1 cellular context compared by ENCODE assay signal in genomic region chr5:149345147-149345891, GRCh38.
TF ChIP-seq lines count a peak whose summit lies in the region.

GRPEL2 (plus strand) TSS chr5:149345499; CDS start chr5:149345540, 41 bp downstream.

TF ChIP-seq in K562, 482 proteins besides CTCF, POLR2A, EP300 and RAD21 (continued from another document and continues in another):
- TF ChIP-seq, protein P1, sequence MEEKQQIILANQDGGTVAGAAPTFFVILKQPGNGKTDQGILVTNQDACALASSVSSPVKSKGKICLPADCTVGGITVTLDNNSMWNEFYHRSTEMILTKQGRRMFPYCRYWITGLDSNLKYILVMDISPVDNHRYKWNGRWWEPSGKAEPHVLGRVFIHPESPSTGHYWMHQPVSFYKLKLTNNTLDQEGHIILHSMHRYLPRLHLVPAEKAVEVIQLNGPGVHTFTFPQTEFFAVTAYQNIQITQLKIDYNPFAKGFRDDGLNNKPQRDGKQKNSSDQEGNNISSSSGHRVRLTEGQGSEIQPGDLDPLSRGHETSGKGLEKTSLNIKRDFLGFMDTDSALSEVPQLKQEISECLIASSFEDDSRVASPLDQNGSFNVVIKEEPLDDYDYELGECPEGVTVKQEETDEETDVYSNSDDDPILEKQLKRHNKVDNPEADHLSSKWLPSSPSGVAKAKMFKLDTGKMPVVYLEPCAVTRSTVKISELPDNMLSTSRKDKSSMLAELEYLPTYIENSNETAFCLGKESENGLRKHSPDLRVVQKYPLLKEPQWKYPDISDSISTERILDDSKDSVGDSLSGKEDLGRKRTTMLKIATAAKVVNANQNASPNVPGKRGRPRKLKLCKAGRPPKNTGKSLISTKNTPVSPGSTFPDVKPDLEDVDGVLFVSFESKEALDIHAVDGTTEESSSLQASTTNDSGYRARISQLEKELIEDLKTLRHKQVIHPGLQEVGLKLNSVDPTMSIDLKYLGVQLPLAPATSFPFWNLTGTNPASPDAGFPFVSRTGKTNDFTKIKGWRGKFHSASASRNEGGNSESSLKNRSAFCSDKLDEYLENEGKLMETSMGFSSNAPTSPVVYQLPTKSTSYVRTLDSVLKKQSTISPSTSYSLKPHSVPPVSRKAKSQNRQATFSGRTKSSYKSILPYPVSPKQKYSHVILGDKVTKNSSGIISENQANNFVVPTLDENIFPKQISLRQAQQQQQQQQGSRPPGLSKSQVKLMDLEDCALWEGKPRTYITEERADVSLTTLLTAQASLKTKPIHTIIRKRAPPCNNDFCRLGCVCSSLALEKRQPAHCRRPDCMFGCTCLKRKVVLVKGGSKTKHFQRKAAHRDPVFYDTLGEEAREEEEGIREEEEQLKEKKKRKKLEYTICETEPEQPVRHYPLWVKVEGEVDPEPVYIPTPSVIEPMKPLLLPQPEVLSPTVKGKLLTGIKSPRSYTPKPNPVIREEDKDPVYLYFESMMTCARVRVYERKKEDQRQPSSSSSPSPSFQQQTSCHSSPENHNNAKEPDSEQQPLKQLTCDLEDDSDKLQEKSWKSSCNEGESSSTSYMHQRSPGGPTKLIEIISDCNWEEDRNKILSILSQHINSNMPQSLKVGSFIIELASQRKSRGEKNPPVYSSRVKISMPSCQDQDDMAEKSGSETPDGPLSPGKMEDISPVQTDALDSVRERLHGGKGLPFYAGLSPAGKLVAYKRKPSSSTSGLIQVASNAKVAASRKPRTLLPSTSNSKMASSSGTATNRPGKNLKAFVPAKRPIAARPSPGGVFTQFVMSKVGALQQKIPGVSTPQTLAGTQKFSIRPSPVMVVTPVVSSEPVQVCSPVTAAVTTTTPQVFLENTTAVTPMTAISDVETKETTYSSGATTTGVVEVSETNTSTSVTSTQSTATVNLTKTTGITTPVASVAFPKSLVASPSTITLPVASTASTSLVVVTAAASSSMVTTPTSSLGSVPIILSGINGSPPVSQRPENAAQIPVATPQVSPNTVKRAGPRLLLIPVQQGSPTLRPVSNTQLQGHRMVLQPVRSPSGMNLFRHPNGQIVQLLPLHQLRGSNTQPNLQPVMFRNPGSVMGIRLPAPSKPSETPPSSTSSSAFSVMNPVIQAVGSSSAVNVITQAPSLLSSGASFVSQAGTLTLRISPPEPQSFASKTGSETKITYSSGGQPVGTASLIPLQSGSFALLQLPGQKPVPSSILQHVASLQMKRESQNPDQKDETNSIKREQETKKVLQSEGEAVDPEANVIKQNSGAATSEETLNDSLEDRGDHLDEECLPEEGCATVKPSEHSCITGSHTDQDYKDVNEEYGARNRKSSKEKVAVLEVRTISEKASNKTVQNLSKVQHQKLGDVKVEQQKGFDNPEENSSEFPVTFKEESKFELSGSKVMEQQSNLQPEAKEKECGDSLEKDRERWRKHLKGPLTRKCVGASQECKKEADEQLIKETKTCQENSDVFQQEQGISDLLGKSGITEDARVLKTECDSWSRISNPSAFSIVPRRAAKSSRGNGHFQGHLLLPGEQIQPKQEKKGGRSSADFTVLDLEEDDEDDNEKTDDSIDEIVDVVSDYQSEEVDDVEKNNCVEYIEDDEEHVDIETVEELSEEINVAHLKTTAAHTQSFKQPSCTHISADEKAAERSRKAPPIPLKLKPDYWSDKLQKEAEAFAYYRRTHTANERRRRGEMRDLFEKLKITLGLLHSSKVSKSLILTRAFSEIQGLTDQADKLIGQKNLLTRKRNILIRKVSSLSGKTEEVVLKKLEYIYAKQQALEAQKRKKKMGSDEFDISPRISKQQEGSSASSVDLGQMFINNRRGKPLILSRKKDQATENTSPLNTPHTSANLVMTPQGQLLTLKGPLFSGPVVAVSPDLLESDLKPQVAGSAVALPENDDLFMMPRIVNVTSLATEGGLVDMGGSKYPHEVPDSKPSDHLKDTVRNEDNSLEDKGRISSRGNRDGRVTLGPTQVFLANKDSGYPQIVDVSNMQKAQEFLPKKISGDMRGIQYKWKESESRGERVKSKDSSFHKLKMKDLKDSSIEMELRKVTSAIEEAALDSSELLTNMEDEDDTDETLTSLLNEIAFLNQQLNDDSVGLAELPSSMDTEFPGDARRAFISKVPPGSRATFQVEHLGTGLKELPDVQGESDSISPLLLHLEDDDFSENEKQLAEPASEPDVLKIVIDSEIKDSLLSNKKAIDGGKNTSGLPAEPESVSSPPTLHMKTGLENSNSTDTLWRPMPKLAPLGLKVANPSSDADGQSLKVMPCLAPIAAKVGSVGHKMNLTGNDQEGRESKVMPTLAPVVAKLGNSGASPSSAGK (IDR thresholded peaks at IDR 0.05): peak; percentile 20
- TF ChIP-seq CBX3 (IDR thresholded peaks at IDR 0.05; ENCODE audit: borderline replicate concordance in 1 of 2, low read length in 2 of 2): peak in 1 of 2 experiments; percentile 85; a peak in 2 of 3 replicates
- no peak for TF ChIP-seq FOXM1 (IDR thresholded peaks at IDR 0.05; ENCODE audit: low read depth)
- no peak for TF ChIP-seq FOXM1 (CRISPR knock-in tag; IDR thresholded peaks at IDR 0.05; ENCODE audit: low read depth)
- TF ChIP-seq E2F8 (IDR thresholded peaks at IDR 0.05; ENCODE audit: low read depth, partially characterized antibody): peak; percentile 96
- peak; percentile 87 for TF ChIP-seq DIDO1 (tag; IDR thresholded peaks at IDR 0.05; ENCODE audit: low read depth)
- TF ChIP-seq TBP (optimal IDR thresholded peaks at IDR 0.05; ENCODE audit: low read depth, low read length): peak; percentile 92
- TF ChIP-seq ZNF444 (CRISPR knock-in tag; IDR thresholded peaks at IDR 0.05): no peak
- no peak for TF ChIP-seq ATF3 (IDR thresholded peaks at IDR 0.05)
- 0 out of 2 replicates have a peak, but pooled peaks have one; percentile 16 for TF ChIP-seq ATF3 (CRISPR knock-in tag; conservative IDR thresholded peaks at IDR 0.05)
- TF ChIP-seq CREM (IDR thresholded peaks at IDR 0.05; ENCODE audit: low read depth): peak; percentile 61; the same call in 1 of the 2 replicates
- TF ChIP-seq SP1 (CRISPR knock-in tag; IDR thresholded peaks at IDR 0.05): peak; percentile 93
- peak; percentile 92 for TF ChIP-seq RBM25 (IDR thresholded peaks at IDR 0.05; ENCODE audit: low read depth, low read length, severe bottlenecking)
- peak; percentile 89 for TF ChIP-seq KDM5B (IDR thresholded peaks at IDR 0.05; ENCODE audit: insufficient replicate concordance, low read depth, low read length)
- TF ChIP-seq KLF13 (tag; IDR thresholded peaks at IDR 0.05; ENCODE audit: borderline replicate concordance, low read depth): peak; percentile 82; the same call in 1 of the 2 replicates
- TF ChIP-seq MYC (IDR thresholded peaks at IDR 0.05; ENCODE audit: low read depth, low read length): peak; percentile 77; the same call in 1 of the 2 replicates
- TF ChIP-seq MYC (CRISPR knock-in tag; IDR thresholded peaks at IDR 0.05; ENCODE audit: borderline replicate concordance, low read depth): peak; percentile 44; the same call in 1 of the 2 replicates
- TF ChIP-seq ZNF41 (CRISPR knock-in tag; conservative IDR thresholded peaks at IDR 0.05): 0 out of 2 replicates have a peak, but pooled peaks have one; percentile 43
- TF ChIP-seq ZNF263 (CRISPR knock-in tag; IDR thresholded peaks at IDR 0.05; ENCODE audit: borderline replicate concordance): no peak
- TF ChIP-seq CREBBP (IDR thresholded peaks at IDR 0.05; ENCODE audit: low read depth, low read length): no peak
- TF ChIP-seq POLR2AphosphoS2 (IDR thresholded peaks at IDR 0.05; ENCODE audit: low read length): peak; percentile 57; the same call in 1 of the 2 replicates
- TF ChIP-seq, protein P2, sequence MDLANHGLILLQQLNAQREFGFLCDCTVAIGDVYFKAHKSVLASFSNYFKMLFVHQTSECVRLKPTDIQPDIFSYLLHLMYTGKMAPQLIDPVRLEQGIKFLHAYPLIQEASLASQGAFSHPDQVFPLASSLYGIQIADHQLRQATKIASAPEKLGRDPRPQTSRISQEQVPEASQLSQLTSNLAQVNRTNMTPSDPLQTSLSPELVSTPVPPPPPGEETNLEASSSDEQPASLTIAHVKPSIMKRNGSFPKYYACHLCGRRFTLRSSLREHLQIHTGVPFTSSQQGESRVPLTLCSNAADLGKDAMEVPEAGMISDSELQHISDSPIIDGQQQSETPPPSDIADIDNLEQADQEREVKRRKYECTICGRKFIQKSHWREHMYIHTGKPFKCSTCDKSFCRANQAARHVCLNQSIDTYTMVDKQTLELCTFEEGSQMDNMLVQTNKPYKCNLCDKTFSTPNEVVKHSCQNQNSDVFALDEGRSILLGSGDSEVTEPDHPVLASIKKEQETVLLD (IDR thresholded peaks at IDR 0.05): peak; percentile 72; the same call in 1 of the 2 replicates
- no peak for TF ChIP-seq MTA2 (IDR thresholded peaks at IDR 0.05; ENCODE audit: low read depth)
- TF ChIP-seq CBFB (CRISPR knock-in tag; IDR thresholded peaks at IDR 0.05): 0 out of 2 replicates have a peak, but pooled peaks have one; percentile 10
- TF ChIP-seq KHSRP (IDR thresholded peaks at IDR 0.05): no peak
- peak; percentile 71; the same call in 1 of the 2 replicates for TF ChIP-seq CREB1 (IDR thresholded peaks at IDR 0.05)
- no peak; the same call in 1 of the 2 replicates for TF ChIP-seq CREB1 (CRISPR knock-in tag; IDR thresholded peaks at IDR 0.05)
- TF ChIP-seq TCF3 (CRISPR knock-in tag; IDR thresholded peaks at IDR 0.05): 0 out of 2 replicates have a peak, but pooled peaks have one; percentile 29
- no peak for TF ChIP-seq STAG1 (CRISPR knock-in tag; IDR thresholded peaks at IDR 0.05; ENCODE audit: borderline replicate concordance)
- TF ChIP-seq ELF1 (tag; IDR thresholded peaks at IDR 0.05): peak; percentile 97
- TF ChIP-seq, protein P3, sequence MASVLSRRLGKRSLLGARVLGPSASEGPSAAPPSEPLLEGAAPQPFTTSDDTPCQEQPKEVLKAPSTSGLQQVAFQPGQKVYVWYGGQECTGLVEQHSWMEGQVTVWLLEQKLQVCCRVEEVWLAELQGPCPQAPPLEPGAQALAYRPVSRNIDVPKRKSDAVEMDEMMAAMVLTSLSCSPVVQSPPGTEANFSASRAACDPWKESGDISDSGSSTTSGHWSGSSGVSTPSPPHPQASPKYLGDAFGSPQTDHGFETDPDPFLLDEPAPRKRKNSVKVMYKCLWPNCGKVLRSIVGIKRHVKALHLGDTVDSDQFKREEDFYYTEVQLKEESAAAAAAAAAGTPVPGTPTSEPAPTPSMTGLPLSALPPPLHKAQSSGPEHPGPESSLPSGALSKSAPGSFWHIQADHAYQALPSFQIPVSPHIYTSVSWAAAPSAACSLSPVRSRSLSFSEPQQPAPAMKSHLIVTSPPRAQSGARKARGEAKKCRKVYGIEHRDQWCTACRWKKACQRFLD (CRISPR knock-in tag; IDR thresholded peaks at IDR 0.05): no peak
- no peak for TF ChIP-seq SNRNP70 (optimal IDR thresholded peaks at IDR 0.05; ENCODE audit: low read depth, low read length)
- 0 out of 2 replicates have a peak, but pooled peaks have one; percentile 39 for TF ChIP-seq BMI1 (IDR thresholded peaks at IDR 0.05; ENCODE audit: low read length)
- TF ChIP-seq PHTF2 (CRISPR knock-in tag; IDR thresholded peaks at IDR 0.05): no peak
- peak; percentile 93 for TF ChIP-seq POLR2B (IDR thresholded peaks at IDR 0.05; ENCODE audit: low read depth, partially characterized antibody)
- TF ChIP-seq NBN (IDR thresholded peaks at IDR 0.05; ENCODE audit: low read depth): peak; percentile 48; the same call in 1 of the 2 replicates
- no peak for TF ChIP-seq ZNF146 (CRISPR knock-in tag; IDR thresholded peaks at IDR 0.05; ENCODE audit: unreplicated experiment)
- TF ChIP-seq ZNF197 (CRISPR knock-in tag; IDR thresholded peaks at IDR 0.05; ENCODE audit: low read depth): 0 out of 2 replicates have a peak, but pooled peaks have one; percentile 65
- TF ChIP-seq GTF2E2 (tag; IDR thresholded peaks at IDR 0.05): peak; percentile 86
- TF ChIP-seq ZNF175 (CRISPR knock-in tag; IDR thresholded peaks at IDR 0.05; ENCODE audit: low read depth): no peak
- TF ChIP-seq ZBTB11 (CRISPR knock-in tag; IDR thresholded peaks at IDR 0.05): peak; percentile 92 to 99 (median 98)
